In the genomic region with DNA sequence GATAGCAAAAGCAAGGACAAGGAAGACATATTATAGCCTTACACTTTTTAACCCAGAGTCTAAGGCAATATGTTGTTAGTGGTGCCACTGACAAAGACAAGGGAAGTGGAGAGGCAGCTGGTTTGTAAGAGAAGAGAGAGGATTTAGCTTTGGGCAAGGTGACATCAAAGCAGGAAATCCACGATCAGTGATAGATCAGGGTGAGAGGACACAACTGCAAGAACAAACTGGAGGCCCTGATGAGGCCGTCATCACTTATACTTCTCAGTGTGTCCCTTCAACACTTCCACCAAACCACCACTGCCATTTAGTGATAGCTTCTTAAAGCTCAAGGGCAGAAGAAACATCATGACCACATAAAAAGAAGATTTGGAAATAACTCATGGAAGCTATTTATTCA, we compare ENCODE assay signal across 4 cellular contexts. TPM values are rescaled to one million over a fixed set of nuclear protein-coding genes. Genes with fewer than 3 reads are reported as not detected.
"Had no signal": no experiment of that assay in that cellular context is flagged by ENCODE, and none has a peak within 500 bp of the region (broad histone marks: within the 10 kb centered on the region; RNA-seq: fewer than 3 reads in every experiment).

No MANE protein-coding gene starts in this region.

RNA-seq across cellular contexts. Expression of a gene that starts 20.7 kb away (rescaled TPM):
- total RNA-seq: M059J had no signal

RNA-seq across cellular contexts. Expression of a gene that starts 30.7 kb away (rescaled TPM):
- total RNA-seq: LHCN-M2, M059J, MCF 10A, NCI-H460 had no signal

RNA-seq across cellular contexts. Expression of a gene that starts 46.3 kb away (rescaled TPM):
- total RNA-seq: M059J, MCF 10A, NCI-H460 had no signal
